8 cellular contexts compared by ENCODE assay signal in the genomic region with DNA sequence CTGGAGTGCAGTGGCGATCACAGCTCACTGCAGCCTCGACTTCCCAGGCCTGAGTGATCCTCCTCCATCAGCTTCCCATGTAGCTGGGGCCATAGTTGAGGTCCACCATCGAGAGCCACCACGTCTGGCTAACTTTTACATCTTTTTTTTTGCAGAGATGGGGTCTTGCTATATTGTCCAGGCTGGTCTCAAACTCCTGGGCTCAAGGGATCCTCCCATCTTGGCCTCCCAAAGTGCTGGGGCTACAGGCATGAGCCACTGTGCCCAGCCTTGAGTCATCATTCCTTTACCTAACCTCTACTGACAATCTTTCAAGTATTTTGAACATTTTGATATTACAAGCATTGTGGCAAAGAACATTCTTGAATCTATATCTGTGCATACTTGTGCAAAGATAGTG. TPM values are rescaled to one million over a fixed set of nuclear protein-coding genes. Genes with fewer than 3 reads are reported as not detected.
"Had no signal": no experiment of that assay in that cellular context is flagged by ENCODE, and none has a peak within 500 bp of the region (broad histone marks: within the 10 kb centered on the region; RNA-seq: fewer than 3 reads in every experiment).

No MANE protein-coding gene starts in this region.

- H3K9me3 Mint-ChIP-seq: GM23338, H9, HFFc6 had no signal

- H3K27ac ChIP-seq: HL-60 had no signal

- H3K4me3 Mint-ChIP-seq: GM23338, H9, HFFc6 had no signal

- ATAC-seq: GM23338 had no signal

- H2AFZ ChIP-seq: GM23338 had no signal

- H3K4me3 ChIP-seq: GM23338 had no signal

- H3K4me2 ChIP-seq: GM23338 had no signal

- H3K4me1 Mint-ChIP-seq: GM23338 had no signal

- DNase-seq: H9, HCEC 1CT, HFFc6, IMR-90, KBM-7 had no signal

- H3K27ac Mint-ChIP-seq: GM23338, H9, HFFc6 had no signal

RNA-seq across cellular contexts. Expression of a gene that starts 9.4 kb away (rescaled TPM):
- total RNA-seq: HFFc6, HT1080, IMR-90 had no signal
